15 cellular contexts compared by ENCODE assay signal in the genomic region with DNA sequence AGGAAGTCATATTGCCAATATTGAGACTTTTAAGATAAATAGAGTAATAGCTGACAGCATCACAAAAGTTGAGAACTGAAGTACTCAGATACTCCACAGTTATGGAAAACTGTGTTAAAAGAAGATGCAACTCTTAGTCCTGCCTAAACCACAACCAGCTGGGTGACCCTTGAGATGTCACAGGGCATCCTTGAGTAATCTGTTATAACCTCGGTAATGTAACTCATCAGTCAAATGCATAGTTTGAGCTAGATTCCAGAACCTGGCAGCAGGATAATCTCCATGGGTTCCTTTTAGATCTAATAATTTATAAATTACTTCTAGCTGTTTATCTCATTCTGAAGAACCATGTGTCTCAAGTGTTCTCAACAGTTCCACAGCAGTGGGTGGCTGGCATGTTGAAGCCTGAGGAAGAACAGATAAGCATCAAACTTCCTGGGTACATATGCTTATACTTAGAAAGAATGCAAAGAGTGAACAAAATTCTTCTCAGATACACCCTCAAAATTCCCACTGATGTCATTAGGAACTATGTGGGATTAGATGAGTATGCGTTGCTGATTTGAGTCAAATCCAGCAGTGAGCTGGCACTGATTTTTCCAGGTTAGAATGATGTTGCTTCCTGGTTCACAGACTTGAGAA.
DNase-seq lines count a peak whose midpoint lies in the region; ATAC-seq, FAIRE-seq and TF ChIP-seq lines count a peak whose summit lies in the region.
"Had no signal": no experiment of that assay in that cellular context is flagged by ENCODE, and none has a peak within 500 bp of the region (broad histone marks: within the 10 kb centered on the region; RNA-seq: fewer than 3 reads in every experiment).

No MANE protein-coding gene starts in this region.

- DNase-seq in ELR (ENCODE audit: low read depth) (peak; percentile 95), RWPE2 (ENCODE audit: low spot score) (no peak), epithelial cell of prostate (ENCODE audit: low read depth, low spot score) (peak; percentile 80), renal cortical epithelial cell (ENCODE audit: low read depth) (peak; percentile 21), cardiac septum (ENCODE audit: low spot score) (no peak), lower lobe of right lung (no peak), small intestine (no peak)
- DNase-seq: activated CD4-positive, alpha-beta T cell treated with anti-CD3 and anti-CD28 coated beads for 48 hours; activated T-cell treated with anti-CD3 and anti-CD28 coated beads, Interleukin-2, amount 50 U/mL, for 72 hours; aorta; effector memory CD8-positive, alpha-beta T cell; hypothalamus; PC-9 had no signal

- ATAC-seq in RWPE2 (ENCODE audit: low read depth) (peak; percentile 85), GM21825 (IDR thresholded peaks at IDR 0.05; ENCODE audit: unreplicated experiment) (no peak), lower lobe of right lung (no peak)
- ATAC-seq: activated T-cell treated with anti-CD3 and anti-CD28 coated beads, Interleukin-2, amount 50 U/mL, for 72 hours; effector memory CD8-positive, alpha-beta T cell had no signal

- H3K27ac ChIP-seq in RWPE2 (ENCODE audit: poor library complexity, severe bottlenecking), result peak overlapping the region; percentile 99
- peak overlapping the region; percentile 100 for H3K27ac ChIP-seq in epithelial cell of prostate
- no peak overlapping the region for H3K27ac ChIP-seq in lower lobe of right lung
- no peak overlapping the region for H3K27ac ChIP-seq in small intestine (ENCODE audit: low read depth in 1 of 2, low read length in 1 of 2)
- H3K27ac ChIP-seq: PC-9, suprapubic skin had no signal

- intact Hi-C loops in cardiac septum (cut with DNase I) (no loop called here), lower lobe of right lung (cut with DNase I) (no loop called here)

- no peak overlapping the region for H3K4me3 ChIP-seq in RWPE2 (ENCODE audit: severe bottlenecking)
- H3K4me3 ChIP-seq in lower lobe of right lung, result no peak overlapping the region
- no peak overlapping the region for H3K4me3 ChIP-seq in small intestine (ENCODE audit: low read depth in 1 of 2, low read length in 2 of 2)
- H3K4me3 ChIP-seq: PC-9, suprapubic skin had no signal

- H3K4me1 ChIP-seq in RWPE2 (ENCODE audit: insufficient read depth, poor library complexity, severe bottlenecking) (peaks cover 44% of the 10 kb centered on the region), lower lobe of right lung (no peaks in the 10 kb centered on the region), small intestine (ENCODE audit: control insufficient read depth in 2 of 2, insufficient read depth in 1 of 2, low read depth in 1 of 2, low read length in 1 of 2) (no peaks in the 10 kb centered on the region)

- FAIRE-seq in small intestine (lab: Jason Lieb, UNC), result no peak

- H3K9me3 ChIP-seq in RWPE2 (ENCODE audit: severe bottlenecking), result no peaks in the 10 kb centered on the region
- no peaks in the 10 kb centered on the region for H3K9me3 ChIP-seq in lower lobe of right lung
- no peaks in the 10 kb centered on the region for H3K9me3 ChIP-seq in small intestine (ENCODE audit: control insufficient read depth, low read depth)
- H3K9me3 ChIP-seq: suprapubic skin had no signal

- H3K27me3 ChIP-seq in RWPE2 (ENCODE audit: insufficient read depth, poor library complexity, severe bottlenecking), result no peaks in the 10 kb centered on the region
- no peaks in the 10 kb centered on the region for H3K27me3 ChIP-seq in lower lobe of right lung (ENCODE audit: low read depth)
- no peaks in the 10 kb centered on the region for H3K27me3 ChIP-seq in small intestine (ENCODE audit: control insufficient read depth in 2 of 2, insufficient read depth in 2 of 2, low read length in 2 of 2)
- H3K27me3 ChIP-seq: suprapubic skin had no signal

- no peak for TF ChIP-seq CTCF in RWPE2 (IDR thresholded peaks at IDR 0.05; ENCODE audit: poor library complexity, severe bottlenecking)
- TF ChIP-seq CTCF in lower lobe of right lung (IDR thresholded peaks at IDR 0.05), result no peak

- no peaks in the 10 kb centered on the region for H3K36me3 ChIP-seq in RWPE2 (ENCODE audit: low read depth)
- H3K36me3 ChIP-seq in lower lobe of right lung, result no peaks in the 10 kb centered on the region
- H3K36me3 ChIP-seq in small intestine (ENCODE audit: control insufficient read depth in 2 of 2, insufficient read depth in 2 of 2, low read length in 2 of 2), result no peaks in the 10 kb centered on the region
- H3K36me3 ChIP-seq: suprapubic skin had no signal

- WGBS in small intestine, 3 donors, result 83 to 85% (median 84%) methylated on average over 2 of the region's 2 CpGs

Comparison
In these comparisons a context has a peak if more than half of its experiments do, and no peak if none do; other contexts are left out.
1. DNase-seq: peak in ELR (single experiment), epithelial cell of prostate (single experiment) and renal cortical epithelial cell (single experiment); none in RWPE2 (single experiment), cardiac septum (single experiment), lower lobe of right lung (single experiment) and small intestine (single experiment).
2. H3K27ac ChIP-seq: peak in RWPE2 (single experiment) and epithelial cell of prostate (single experiment); none in lower lobe of right lung (single experiment) and small intestine (0 of 2).